15 cellular contexts compared by ENCODE assay signal in the genomic region with DNA sequence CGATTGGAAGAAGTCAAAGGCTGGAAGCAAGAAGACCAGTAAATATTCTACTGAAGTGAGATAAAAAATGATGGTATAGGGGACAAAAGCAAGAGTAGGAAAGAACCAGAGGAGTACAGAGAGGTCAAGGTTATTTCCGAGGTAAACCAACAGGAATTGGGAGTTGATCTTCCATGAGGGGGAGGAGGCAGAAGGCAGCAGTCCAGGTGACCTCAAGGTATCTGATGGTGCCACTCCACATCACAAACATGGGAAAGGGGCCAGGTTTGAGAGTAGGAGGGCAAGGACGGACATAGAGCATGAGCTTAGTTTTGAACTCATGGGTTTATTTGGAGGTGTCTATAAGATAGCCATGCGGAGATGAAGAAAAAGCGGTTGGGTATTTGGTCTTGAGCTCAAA.
"Had no signal": no experiment of that assay in that cellular context is flagged by ENCODE, and none has a peak within 500 bp of the region (broad histone marks: within the 10 kb centered on the region; RNA-seq: fewer than 3 reads in every experiment).

No MANE protein-coding gene starts in this region.

- FAIRE-seq: HTR-8/SVneo had no signal

- ATAC-seq: SK-N-SH treated with all-trans-retinoic acid at 6 μM for 48 hours had no signal

- H3K27ac ChIP-seq: HL-60, RWPE1 had no signal

- DNase-seq: KBM-7, MV-4-11, NCI-H1048, NCI-H1436 treated with DMSO at 0.1 percent for 48 hours, NCI-H1694, NCI-H187 treated with DMSO at 0.1 percent for 48 hours, NCI-H2029 treated with DMSO at 0.1 percent for 48 hours, NCI-H2171 treated with DMSO at 0.1 percent for 48 hours, NCI-H524 treated with DMSO at 0.1 percent for 48 hours, NCI-H774, SHP77 had no signal
